ENCODE assay signal across 1 cellular context in genomic region chr5:17217421-17218352, GRCh38.
TF ChIP-seq lines count a peak whose summit lies in the region.

TSS of gene BASP1 (plus strand) at chr5:17217631. CDS start at chr5:17275217, 57,586 bp downstream.

TF ChIP-seq in WTC11, 78 proteins besides CTCF, POLR2A, EP300 and RAD21 (continued from another document):
- TF ChIP-seq HMGXB4 (CRISPR knock-in tag; IDR thresholded peaks at IDR 0.05) (0 out of 2 replicates have a peak, but pooled peaks have one; percentile 26), ZSCAN18 (CRISPR knock-in tag; IDR thresholded peaks at IDR 0.05) (no peak), ATF1 (CRISPR knock-in tag; IDR thresholded peaks at IDR 0.05) (0 out of 2 replicates have a peak, but pooled peaks have one; percentile 32), FOXK1 (CRISPR knock-in tag; IDR thresholded peaks at IDR 0.05) (no peak), OVOL2 (CRISPR knock-in tag; IDR thresholded peaks at IDR 0.05; ENCODE audit: borderline replicate concordance) (no peak), ELF4 (CRISPR knock-in tag; IDR thresholded peaks at IDR 0.05; ENCODE audit: low read depth) (no peak), ZNF416 (CRISPR knock-in tag; IDR thresholded peaks at IDR 0.05) (0 out of 2 replicates have a peak, but pooled peaks have one; percentile 30), ATF2 (CRISPR knock-in tag; IDR thresholded peaks at IDR 0.05; ENCODE audit: borderline replicate concordance, low read depth) (no peak), E2F1 (CRISPR knock-in tag; IDR thresholded peaks at IDR 0.05) (0 out of 2 replicates have a peak, but pooled peaks have one; percentile 28), USF1 (CRISPR knock-in tag; IDR thresholded peaks at IDR 0.05) (0 out of 2 replicates have a peak, but pooled peaks have one; percentile 10), E2F5 (CRISPR knock-in tag; IDR thresholded peaks at IDR 0.05) (no peak), PREB (CRISPR knock-in tag; IDR thresholded peaks at IDR 0.05; ENCODE audit: borderline replicate concordance) (no peak), SOX15 (CRISPR knock-in tag; IDR thresholded peaks at IDR 0.05) (no peak)
